1 cellular context compared by ENCODE assay signal in the genomic region with DNA sequence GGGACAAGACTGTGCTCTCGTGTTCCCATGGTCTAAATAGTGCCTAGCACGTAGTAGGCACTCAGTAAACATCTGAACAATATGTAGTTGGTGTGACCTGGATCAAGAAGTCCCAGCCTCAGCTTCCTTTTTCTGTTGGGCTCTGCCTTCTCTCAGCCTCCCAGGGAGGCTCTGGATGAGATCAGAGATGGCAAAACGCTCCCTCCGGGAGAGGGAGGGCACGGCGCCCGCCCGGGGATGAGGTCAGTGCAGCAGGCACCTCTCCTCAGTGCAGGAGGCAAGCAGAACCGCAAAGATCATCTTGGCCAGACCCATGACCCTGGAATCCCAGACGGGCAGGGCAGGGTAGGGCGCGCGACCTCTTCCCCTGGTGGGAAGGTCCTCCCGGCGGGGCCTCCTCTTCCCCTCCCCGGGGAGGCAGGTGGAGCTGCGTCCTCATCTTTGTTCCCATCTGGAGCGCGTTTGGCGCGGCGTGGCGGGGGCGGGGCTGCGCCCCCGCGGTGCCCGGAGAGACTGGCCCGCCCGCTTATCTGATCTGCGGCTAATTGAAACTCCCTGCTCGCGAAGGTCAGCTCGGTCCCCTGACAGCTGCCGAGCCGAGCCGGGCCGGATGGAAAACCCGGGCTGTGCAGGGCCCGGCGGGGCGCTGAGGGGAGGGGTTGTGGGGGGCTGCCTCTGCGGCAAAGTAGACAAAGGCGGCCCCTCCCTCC.
TF ChIP-seq lines count a peak whose summit lies in the region.

No MANE protein-coding gene starts in this region.

TF ChIP-seq in SK-N-SH, 30 proteins besides CTCF, POLR2A, EP300 and RAD21 (continued from another document):
- TF ChIP-seq, protein P1, sequence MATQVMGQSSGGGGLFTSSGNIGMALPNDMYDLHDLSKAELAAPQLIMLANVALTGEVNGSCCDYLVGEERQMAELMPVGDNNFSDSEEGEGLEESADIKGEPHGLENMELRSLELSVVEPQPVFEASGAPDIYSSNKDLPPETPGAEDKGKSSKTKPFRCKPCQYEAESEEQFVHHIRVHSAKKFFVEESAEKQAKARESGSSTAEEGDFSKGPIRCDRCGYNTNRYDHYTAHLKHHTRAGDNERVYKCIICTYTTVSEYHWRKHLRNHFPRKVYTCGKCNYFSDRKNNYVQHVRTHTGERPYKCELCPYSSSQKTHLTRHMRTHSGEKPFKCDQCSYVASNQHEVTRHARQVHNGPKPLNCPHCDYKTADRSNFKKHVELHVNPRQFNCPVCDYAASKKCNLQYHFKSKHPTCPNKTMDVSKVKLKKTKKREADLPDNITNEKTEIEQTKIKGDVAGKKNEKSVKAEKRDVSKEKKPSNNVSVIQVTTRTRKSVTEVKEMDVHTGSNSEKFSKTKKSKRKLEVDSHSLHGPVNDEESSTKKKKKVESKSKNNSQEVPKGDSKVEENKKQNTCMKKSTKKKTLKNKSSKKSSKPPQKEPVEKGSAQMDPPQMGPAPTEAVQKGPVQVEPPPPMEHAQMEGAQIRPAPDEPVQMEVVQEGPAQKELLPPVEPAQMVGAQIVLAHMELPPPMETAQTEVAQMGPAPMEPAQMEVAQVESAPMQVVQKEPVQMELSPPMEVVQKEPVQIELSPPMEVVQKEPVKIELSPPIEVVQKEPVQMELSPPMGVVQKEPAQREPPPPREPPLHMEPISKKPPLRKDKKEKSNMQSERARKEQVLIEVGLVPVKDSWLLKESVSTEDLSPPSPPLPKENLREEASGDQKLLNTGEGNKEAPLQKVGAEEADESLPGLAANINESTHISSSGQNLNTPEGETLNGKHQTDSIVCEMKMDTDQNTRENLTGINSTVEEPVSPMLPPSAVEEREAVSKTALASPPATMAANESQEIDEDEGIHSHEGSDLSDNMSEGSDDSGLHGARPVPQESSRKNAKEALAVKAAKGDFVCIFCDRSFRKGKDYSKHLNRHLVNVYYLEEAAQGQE (IDR thresholded peaks at IDR 0.05; ENCODE audit: low read depth, low read length): 0 out of 2 replicates have a peak, but pooled peaks have one; percentile 10
- TF ChIP-seq, protein P2, sequence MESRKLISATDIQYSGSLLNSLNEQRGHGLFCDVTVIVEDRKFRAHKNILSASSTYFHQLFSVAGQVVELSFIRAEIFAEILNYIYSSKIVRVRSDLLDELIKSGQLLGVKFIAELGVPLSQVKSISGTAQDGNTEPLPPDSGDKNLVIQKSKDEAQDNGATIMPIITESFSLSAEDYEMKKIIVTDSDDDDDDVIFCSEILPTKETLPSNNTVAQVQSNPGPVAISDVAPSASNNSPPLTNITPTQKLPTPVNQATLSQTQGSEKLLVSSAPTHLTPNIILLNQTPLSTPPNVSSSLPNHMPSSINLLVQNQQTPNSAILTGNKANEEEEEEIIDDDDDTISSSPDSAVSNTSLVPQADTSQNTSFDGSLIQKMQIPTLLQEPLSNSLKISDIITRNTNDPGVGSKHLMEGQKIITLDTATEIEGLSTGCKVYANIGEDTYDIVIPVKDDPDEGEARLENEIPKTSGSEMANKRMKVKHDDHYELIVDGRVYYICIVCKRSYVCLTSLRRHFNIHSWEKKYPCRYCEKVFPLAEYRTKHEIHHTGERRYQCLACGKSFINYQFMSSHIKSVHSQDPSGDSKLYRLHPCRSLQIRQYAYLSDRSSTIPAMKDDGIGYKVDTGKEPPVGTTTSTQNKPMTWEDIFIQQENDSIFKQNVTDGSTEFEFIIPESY (IDR thresholded peaks at IDR 0.05; ENCODE audit: borderline replicate concordance, low read depth): peak; percentile 48; the same call in 1 of the 2 replicates
- TF ChIP-seq CHD2 (IDR thresholded peaks at IDR 0.05; ENCODE audit: low read length, partially characterized antibody) (peak; percentile 85), MXI1 (IDR thresholded peaks at IDR 0.05; ENCODE audit: low read depth, low read length) (peak; percentile 82), TEAD4 (IDR thresholded peaks at IDR 0.05; ENCODE audit: borderline replicate concordance, insufficient read depth) (peak; percentile 84), RCOR1 (IDR thresholded peaks at IDR 0.05; ENCODE audit: low read length) (peak; percentile 69; the same call in 1 of the 2 replicates), NFIC (IDR thresholded peaks at IDR 0.05; ENCODE audit: borderline replicate concordance) (peak; percentile 68), GATA2 (CRISPR knock-in tag; IDR thresholded peaks at IDR 0.05) (peak; percentile 99), GABPA (IDR thresholded peaks at IDR 0.05; ENCODE audit: low read depth) (no peak), MEF2A (IDR thresholded peaks at IDR 0.05; ENCODE audit: borderline replicate concordance, low read depth) (no peak; the same call in 1 of the 2 replicates), YY1 (IDR thresholded peaks at IDR 0.05; ENCODE audit: low read depth) (peak; percentile 61; the same call in 1 of the 2 replicates), RXRA (IDR thresholded peaks at IDR 0.05; ENCODE audit: borderline replicate concordance, low read depth) (peak; percentile 94), RFX5 (IDR thresholded peaks at IDR 0.05; ENCODE audit: low read length) (peak; percentile 60), EZH2phosphoT487 (IDR thresholded peaks at IDR 0.05; ENCODE audit: borderline replicate concordance, low read depth) (no peak), NRF1 (IDR thresholded peaks at IDR 0.05; ENCODE audit: low read depth, low read length) (no peak)
- TF ChIP-seq, protein P3, sequence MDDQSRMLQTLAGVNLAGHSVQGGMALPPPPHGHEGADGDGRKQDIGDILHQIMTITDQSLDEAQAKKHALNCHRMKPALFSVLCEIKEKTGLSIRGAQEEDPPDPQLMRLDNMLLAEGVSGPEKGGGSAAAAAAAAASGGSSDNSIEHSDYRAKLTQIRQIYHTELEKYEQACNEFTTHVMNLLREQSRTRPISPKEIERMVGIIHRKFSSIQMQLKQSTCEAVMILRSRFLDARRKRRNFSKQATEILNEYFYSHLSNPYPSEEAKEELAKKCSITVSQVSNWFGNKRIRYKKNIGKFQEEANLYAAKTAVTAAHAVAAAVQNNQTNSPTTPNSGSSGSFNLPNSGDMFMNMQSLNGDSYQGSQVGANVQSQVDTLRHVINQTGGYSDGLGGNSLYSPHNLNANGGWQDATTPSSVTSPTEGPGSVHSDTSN (IDR thresholded peaks at IDR 0.05): peak; percentile 51
- TF ChIP-seq, protein P4, sequence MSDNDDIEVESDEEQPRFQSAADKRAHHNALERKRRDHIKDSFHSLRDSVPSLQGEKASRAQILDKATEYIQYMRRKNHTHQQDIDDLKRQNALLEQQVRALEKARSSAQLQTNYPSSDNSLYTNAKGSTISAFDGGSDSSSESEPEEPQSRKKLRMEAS (IDR thresholded peaks at IDR 0.05; ENCODE audit: low read depth): no peak
